ENCODE assay signal across 24 cellular contexts in the genomic region with DNA sequence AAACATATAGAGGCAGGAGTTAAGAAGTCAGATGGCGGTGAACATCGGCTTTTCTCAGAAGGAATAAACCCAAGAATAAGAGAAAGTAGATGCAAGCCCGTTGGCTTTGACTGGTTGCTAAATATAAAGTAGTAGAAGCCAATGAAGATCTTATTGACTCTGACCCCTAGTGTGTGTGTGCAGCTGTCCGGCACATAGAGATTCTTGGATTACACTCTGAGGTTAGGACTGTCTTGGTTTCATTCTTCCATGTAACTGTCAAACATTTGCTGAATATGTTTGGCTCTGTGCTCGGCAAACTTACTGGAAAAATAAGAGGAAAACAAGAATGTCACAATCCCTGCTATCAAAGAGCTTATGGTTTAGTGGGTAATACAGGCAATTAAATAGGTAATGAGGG.
"Had no signal": no experiment of that assay in that cellular context is flagged by ENCODE, and none has a peak within 500 bp of the region (broad histone marks: within the 10 kb centered on the region; RNA-seq: fewer than 3 reads in every experiment).

No MANE protein-coding gene starts in this region.

- H3K4me1 ChIP-seq: ascending aorta had no signal

- H3K27ac ChIP-seq: ascending aorta, coronary artery, dorsolateral prefrontal cortex had no signal

- DNase-seq: activated CD4-positive, alpha-beta memory T cell treated with anti-CD3 and anti-CD28 coated beads for 36 hours; activated CD4-positive, alpha-beta T cell treated with anti-CD3 and anti-CD28 coated beads for 36 hours; activated CD4-positive, alpha-beta T cell treated with anti-CD3 and anti-CD28 coated beads, Interleukin-2, amount 10 ng/mL, durations not matched to agents 24 days and 14 days; activated CD4-positive, CD25-positive, alpha-beta regulatory T cell; activated CD4-positive, CD25-positive, alpha-beta regulatory T cell treated with anti-CD3 and anti-CD28 coated beads, Interleukin-2, amount 50 U/mL, for 72 hours; activated CD8-positive, alpha-beta memory T cell treated with anti-CD3 and anti-CD28 coated beads, Interleukin-2, amount 50 U/mL, for 48 hours; activated CD8-positive, alpha-beta T cell treated with anti-CD3 and anti-CD28 coated beads, Interleukin-2, amount 10 ng/mL, durations not matched to agents 7 days and 5 days; activated gamma-delta T cell; activated naive CD4-positive, alpha-beta T cell; activated naive CD4-positive, alpha-beta T cell treated with anti-CD3 and anti-CD28 coated beads, Interleukin-2, amount 10 ng/mL, durations not matched to agents 7 days and 5 days; activated naive CD8-positive, alpha-beta T cell treated with anti-CD3 and anti-CD28 coated beads, Interleukin-2, amount 10 ng/mL, durations not matched to agents 7 days and 5 days; activated T-cell treated with anti-CD3 and anti-CD28 coated beads for 4 hours; activated T-cell treated with anti-CD3 and anti-CD28 coated beads, Interleukin-2, amount 50 U/mL, for 24 hours; activated T-cell treated with anti-CD3 and anti-CD28 coated beads, Interleukin-2, amount 50 U/mL, for 72 hours; dorsolateral prefrontal cortex; effector memory CD4-positive, alpha-beta T cell; endodermal cell; foreskin fibroblast; glutamatergic neuron; T-helper 2 cell had no signal

- H3K4me3 ChIP-seq: ascending aorta, coronary artery, dorsolateral prefrontal cortex had no signal

- ATAC-seq: activated CD4-positive, alpha-beta T cell treated with anti-CD3 and anti-CD28 coated beads for 36 hours; activated CD8-positive, alpha-beta T cell treated with anti-CD3 and anti-CD28 coated beads, Interleukin-2, amount 10 ng/mL, durations not matched to agents 7 days and 5 days; activated naive CD4-positive, alpha-beta T cell treated with anti-CD3 and anti-CD28 coated beads, Interleukin-2, amount 50 U/mL, for 72 hours; activated T-cell treated with anti-CD3 and anti-CD28 coated beads, Interleukin-2, amount 50 U/mL, for 72 hours; esophagus mucosa had no signal

- H3K27me3 ChIP-seq: ascending aorta, dorsolateral prefrontal cortex had no signal

- H3K9me3 ChIP-seq: ascending aorta had no signal

- H3K36me3 ChIP-seq: ascending aorta had no signal
